In the genomic region with DNA sequence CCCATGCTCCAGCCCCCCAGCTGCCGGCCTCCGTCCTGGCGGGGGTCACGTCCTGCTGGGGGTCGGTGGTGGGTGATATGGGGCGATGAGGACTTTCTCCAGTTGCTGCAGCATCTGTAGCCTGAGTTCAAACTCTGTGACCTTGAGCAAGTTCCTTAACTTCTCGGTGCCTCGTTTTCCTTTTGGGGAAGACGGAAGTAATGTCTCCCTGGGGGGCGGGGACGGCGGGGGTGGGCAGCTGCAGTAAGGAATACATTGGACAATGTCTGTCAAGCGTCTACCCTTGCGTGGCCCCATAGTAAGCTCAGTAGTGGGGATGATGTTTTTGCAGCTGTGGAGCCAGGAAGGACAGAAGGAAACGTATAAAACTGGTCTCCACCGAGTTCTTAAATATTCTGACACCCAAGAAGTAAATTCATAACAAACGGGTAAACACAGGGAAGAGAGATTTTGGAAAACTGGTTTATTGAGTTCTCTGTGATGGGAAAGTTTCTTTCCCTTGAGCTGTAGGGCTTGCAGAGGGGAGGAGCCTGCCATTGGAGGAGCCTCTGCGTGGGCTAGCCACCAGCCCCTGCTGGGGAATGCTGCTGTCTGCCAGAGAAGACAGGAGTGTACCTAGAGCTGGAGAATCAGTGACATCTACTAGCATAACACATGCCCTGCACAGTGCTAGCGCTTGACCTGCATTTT, we compare ENCODE assay signal across 8 cellular contexts. TPM values are rescaled to one million over a fixed set of nuclear protein-coding genes. Genes with fewer than 3 reads are reported as not detected.
DNase-seq lines count a peak whose midpoint lies in the region; ATAC-seq lines count a peak whose summit lies in the region.

No MANE protein-coding gene starts in this region.

- no peaks in the 10 kb centered on the region for H3K27me3 ChIP-seq in effector memory CD4-positive, alpha-beta T cell (replicated peaks; ENCODE audit: control insufficient read depth, insufficient read depth, low read length, poor library complexity, severe bottlenecking)
- peaks cover 10 to 95% (median 77%) of the 10 kb centered on the region in 3 experiments for H3K27me3 ChIP-seq in neuronal stem cell (ENCODE audit: control insufficient read depth in 3 of 3, insufficient read depth in 3 of 3, low read depth in 1 of 3, low read length in 3 of 3)

- no peak overlapping the region for H3K9ac ChIP-seq in neuronal stem cell (ENCODE audit: low read depth, low read length, poor library complexity)

- peak overlapping the region; percentile 8 for H3K23ac ChIP-seq in neuronal stem cell (ENCODE audit: low read depth, low read length, poor library complexity)

- H2AFZ ChIP-seq in neuronal stem cell (ENCODE audit: low read length) = peak overlapping the region; percentile 86

- no peak overlapping the region for H3K4ac ChIP-seq in neuronal stem cell (ENCODE audit: low read length)

- H3K27ac ChIP-seq in effector memory CD4-positive, alpha-beta T cell (ENCODE audit: insufficient read depth, low read length, poor library complexity, severe bottlenecking) = peak overlapping the region; percentile 88
- no peak overlapping the region for H3K27ac ChIP-seq in neuronal stem cell (replicated peaks; ENCODE audit: low read length)

- peak overlapping the region; percentile 68 for H2BK15ac ChIP-seq in neuronal stem cell (ENCODE audit: low read length)

- peak overlapping the region; percentile 60 for H2AK5ac ChIP-seq in neuronal stem cell (ENCODE audit: low read depth, low read length)

- no peak overlapping the region for H2BK5ac ChIP-seq in neuronal stem cell (ENCODE audit: low read length)

- WGBS in neuronal stem cell (ENCODE audit: extremely low coverage in 2 of 2, insufficient read length in 2 of 2, insufficient replicate concordance in 1 of 2), 2 donors = no CpG with 5 or more reads among the region's 19 CpGs

- no peaks in the 10 kb centered on the region for H3K9me3 ChIP-seq in effector memory CD4-positive, alpha-beta T cell (ENCODE audit: control insufficient read depth, low read length)
- peaks cover 0 to 2% of the 10 kb centered on the region in 2 donors for H3K9me3 ChIP-seq in neuronal stem cell (replicated peaks in 1 of 2; ENCODE audit: control insufficient read depth in 2 of 2, insufficient read depth in 1 of 2, low read depth in 1 of 2, low read length in 2 of 2)

- no peak overlapping the region for H4K8ac ChIP-seq in neuronal stem cell (ENCODE audit: low read depth, low read length)

- no peaks in the 10 kb centered on the region for H3K79me1 ChIP-seq in neuronal stem cell (ENCODE audit: low read depth, low read length)

- no peak overlapping the region for H2BK120ac ChIP-seq in neuronal stem cell (ENCODE audit: low read depth, low read length)

- peak; percentile 16 for DNase-seq in ELR (ENCODE audit: low read depth)
- DNase-seq in NAMALWA (ENCODE audit: low spot score) = peak; percentile 52
- DNase-seq in effector memory CD4-positive, alpha-beta T cell = no peak
- no peak for DNase-seq in neuronal stem cell (ENCODE audit: low spot score)

- H3K14ac ChIP-seq in neuronal stem cell (ENCODE audit: low read length) = no peak overlapping the region

- H2BK12ac ChIP-seq in neuronal stem cell (ENCODE audit: low read length) = no peak overlapping the region

- peak overlapping the region; percentile 82 for H3K4me3 ChIP-seq in effector memory CD4-positive, alpha-beta T cell (ENCODE audit: insufficient read depth, low read depth, low read length, poor library complexity, severe bottlenecking)
- no peak overlapping the region for H3K4me3 ChIP-seq in neuronal stem cell (ENCODE audit: low read length in 2 of 2)

- no peaks in the 10 kb centered on the region for H3K36me3 ChIP-seq in effector memory CD4-positive, alpha-beta T cell (ENCODE audit: control insufficient read depth, insufficient read depth, low read length)
- H3K36me3 ChIP-seq in neuronal stem cell (replicated peaks in 1 of 2; ENCODE audit: control insufficient read depth in 2 of 2, insufficient read depth in 2 of 2, low read length in 2 of 2) = no peaks in the 10 kb centered on the region

- ATAC-seq in HG03571 (IDR thresholded peaks at IDR 0.05; ENCODE audit: unreplicated experiment) = no peak
- ATAC-seq in esophagus mucosa = no peak
- ATAC-seq in HG03521 (IDR thresholded peaks at IDR 0.05; ENCODE audit: unreplicated experiment) = no peak
- no peak for ATAC-seq in HG03175 (IDR thresholded peaks at IDR 0.05; ENCODE audit: unreplicated experiment)

- H4K91ac ChIP-seq in neuronal stem cell (ENCODE audit: low read depth, low read length, poor library complexity) = no peak overlapping the region

- H3K18ac ChIP-seq in neuronal stem cell (ENCODE audit: low read length) = peak overlapping the region; percentile 31

- peaks cover 29% of the 10 kb centered on the region for H3K4me1 ChIP-seq in effector memory CD4-positive, alpha-beta T cell (ENCODE audit: control insufficient read depth, insufficient read depth, low read length, poor library complexity, severe bottlenecking)
- H3K4me1 ChIP-seq in neuronal stem cell (ENCODE audit: control insufficient read depth in 2 of 2, insufficient read depth in 1 of 2, low read depth in 1 of 2, low read length in 2 of 2) = peaks cover 4 to 5% of the 10 kb centered on the region in 2 donors

- H3K4me2 ChIP-seq in neuronal stem cell (ENCODE audit: insufficient read depth, low read length, poor library complexity, severe bottlenecking) = peak overlapping the region; percentile 37

RNA-seq across cellular contexts. Expression of a gene that starts 1.0 kb away (rescaled TPM):
- 0.24 TPM for polyA plus RNA-seq in neuronal stem cell (2013, experiment 1 of 2)
- polyA plus RNA-seq in neuronal stem cell (2013, experiment 2 of 2) = 0.26 TPM
- total RNA-seq in esophagus mucosa = 6.7 TPM

RNA-seq across cellular contexts. Expression of a gene that starts 23.0 kb away (rescaled TPM):
- polyA plus RNA-seq in neuronal stem cell (2013, experiment 1 of 2) = 0.73 TPM
- polyA plus RNA-seq in neuronal stem cell (2013, experiment 2 of 2) = 0.78 TPM
- total RNA-seq in esophagus mucosa = not detected

Comparison
In these comparisons a context has a peak if more than half of its experiments do, and no peak if none do; other contexts are left out.
1. DNase-seq: peak in ELR (single experiment) and NAMALWA (single experiment); none in effector memory CD4-positive, alpha-beta T cell (0 of 3) and neuronal stem cell (single experiment).